ENCODE assay signal across 9 cellular contexts in the genomic region with DNA sequence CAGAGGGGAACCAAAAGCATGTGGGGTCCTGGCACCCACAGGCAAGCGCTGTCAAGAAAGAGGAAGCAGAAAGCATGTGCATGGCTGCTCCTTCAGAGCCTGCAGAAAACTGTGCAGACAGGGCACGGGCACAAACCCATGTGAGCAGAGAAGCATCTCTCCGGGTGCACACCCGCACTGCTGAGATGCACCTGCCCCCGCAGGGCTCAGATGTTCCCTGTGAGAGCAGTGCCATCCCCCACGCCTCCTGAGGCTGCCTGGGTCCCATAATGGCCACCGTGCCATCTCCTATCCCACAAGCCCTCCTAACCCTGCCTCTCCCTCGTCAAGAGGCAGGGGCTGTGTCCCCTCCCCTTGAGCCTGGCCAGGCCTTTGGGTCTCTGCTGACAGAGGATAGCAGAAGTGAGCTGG. TPM values are rescaled to one million over a fixed set of nuclear protein-coding genes. Genes with fewer than 3 reads are reported as not detected.
DNase-seq lines count a peak whose midpoint lies in the region; ATAC-seq and TF ChIP-seq lines count a peak whose summit lies in the region.
"Had no signal": no experiment of that assay in that cellular context is flagged by ENCODE, and none has a peak within 500 bp of the region (broad histone marks: within the 10 kb centered on the region; RNA-seq: fewer than 3 reads in every experiment).

No MANE protein-coding gene starts in this region.

- H3K4me1 ChIP-seq in CD8-positive, alpha-beta T cell (ENCODE audit: insufficient read depth, low read length) = peaks cover 41% of the 10 kb centered on the region

- no peaks in the 10 kb centered on the region for H3K27me3 ChIP-seq in CD8-positive, alpha-beta T cell (ENCODE audit: insufficient read depth, low read length)

- no peak overlapping the region for H3K27ac ChIP-seq in CD8-positive, alpha-beta T cell (ENCODE audit: low read depth, low read length)

- CTCF ChIA-PET in CD8-positive, alpha-beta T cell (lab: Charles Lee) = interaction anchor here (0.6 to 2.3 kb wide), 6 partner anchors 8 to 66 kb away, joined by 3 to 7 read pairs (median 3); a partner anchor contains a TSS

- H3K27me3 Mint-ChIP-seq in CD8-positive, alpha-beta T cell (ENCODE audit: low read depth) = no peaks in the 10 kb centered on the region

- peak; percentile 53 for ATAC-seq in CD8-positive, alpha-beta T cell
- peak; percentile 37 for ATAC-seq in GM19467 (IDR thresholded peaks at IDR 0.05; ENCODE audit: unreplicated experiment)
- peak; percentile 6 for ATAC-seq in left lobe of liver

- H3K36me3 ChIP-seq in CD8-positive, alpha-beta T cell (ENCODE audit: insufficient read depth, low read length) = no peaks in the 10 kb centered on the region

- DNase-seq in CD8-positive, alpha-beta T cell = no peak
- DNase-seq in NOMO-1 treated with DMSO at 0.1 percent for 48 hours (lab: John Stamatoyannopoulos, UW; ENCODE audit: unreplicated experiment) = peak; percentile 51
- no peak for DNase-seq in left lobe of liver (ENCODE audit: low spot score)
- DNase-seq in NCI-H526 (lab: John Stamatoyannopoulos, UW) = no peak
- no peak for DNase-seq in kidney tubule cell (ENCODE audit: low spot score)
- DNase-seq in cerebellum (ENCODE audit: low spot score) = no peak
- DNase-seq in HK-2 (ENCODE audit: unreplicated experiment) = no peak
- DNase-seq: DMS153 had no signal

- POLR2A ChIA-PET in CD8-positive, alpha-beta T cell (lab: Charles Lee) = interaction anchor here (1.2 kb wide), 1 partner anchor 8 kb away, joined by 3 read pairs; no protein-coding TSS in a partner anchor

- no peaks in the 10 kb centered on the region for H3K9me3 Mint-ChIP-seq in CD8-positive, alpha-beta T cell

- H3K27ac Mint-ChIP-seq in CD8-positive, alpha-beta T cell = peak overlapping the region; percentile 32

- no peak for TF ChIP-seq CTCF in CD8-positive, alpha-beta T cell (IDR thresholded peaks at IDR 0.05)

- H3K4me1 Mint-ChIP-seq in CD8-positive, alpha-beta T cell (ENCODE audit: low read depth) = peaks cover 38% of the 10 kb centered on the region

- no peak overlapping the region for H3K4me3 ChIP-seq in CD8-positive, alpha-beta T cell (ENCODE audit: low read depth, low read length)

- no peaks in the 10 kb centered on the region for H3K9me3 ChIP-seq in CD8-positive, alpha-beta T cell (ENCODE audit: low read length)

- no peaks in the 10 kb centered on the region for H3K36me3 Mint-ChIP-seq in CD8-positive, alpha-beta T cell

- intact Hi-C loops in CD8-positive, alpha-beta T cell (cut with DNase I, micrococcal nuclease) = no loop called here

- H3K4me3 Mint-ChIP-seq in CD8-positive, alpha-beta T cell = no peak overlapping the region

RNA-seq across cellular contexts. Expression of a gene that starts 32.3 kb away (rescaled TPM):
- 10 to 100 TPM; 42.2 to 49.1 TPM for total RNA-seq in CD8-positive, alpha-beta T cell
- total RNA-seq in left lobe of liver (63.1 TPM), cerebellum (4.2 TPM)

RNA-seq across cellular contexts. Expression of a gene that starts 52.5 kb away (rescaled TPM):
- not detected for total RNA-seq in CD8-positive, alpha-beta T cell
- total RNA-seq in left lobe of liver (0.30 TPM), cerebellum (15.7 TPM)

Comparison
In these comparisons a context has a peak if more than half of its experiments do, and no peak if none do; other contexts are left out.
1. RNA of a gene that starts 52.5 kb away (total RNA-seq): 15.7 TPM in cerebellum (single experiment); 0.30 TPM in left lobe of liver (single experiment) and not detected in CD8-positive, alpha-beta T cell; every median in the first group is over 10 times any median in the second.
2. Peak in every context shown above with its lines, with median percentiles within 50 percentile points of each other: ATAC-seq.